Comparison of ENCODE assay signal across 1 cellular context in the genomic region with DNA sequence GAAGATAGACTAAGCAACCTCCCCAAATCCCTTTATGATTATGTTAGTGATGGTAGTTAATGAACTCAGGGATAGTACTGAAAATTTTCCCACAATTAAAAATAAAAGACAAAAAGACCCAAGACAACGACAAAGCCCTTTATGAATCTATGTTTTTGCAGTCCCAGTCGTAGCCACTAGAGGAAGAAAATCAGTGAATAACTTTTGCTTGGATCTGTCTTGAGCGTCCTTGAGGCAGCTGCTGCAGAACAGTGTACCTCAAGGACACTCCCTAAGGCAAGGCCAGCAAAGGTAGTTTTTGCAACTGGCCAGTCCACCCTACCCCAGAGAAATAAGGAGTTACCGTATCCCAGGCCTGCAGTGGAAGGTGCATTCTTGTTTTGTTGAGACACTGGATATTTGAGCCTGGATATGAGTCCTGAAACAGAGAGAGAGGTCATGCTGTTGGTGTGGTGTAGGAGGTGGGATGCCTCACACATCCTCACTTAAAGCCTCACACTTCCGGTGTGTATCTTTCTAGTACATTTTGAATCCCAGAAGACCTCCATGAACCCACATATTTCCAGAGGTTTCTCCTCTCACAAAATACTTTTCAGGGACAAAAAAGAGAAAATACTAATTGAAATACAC.
TF ChIP-seq lines count a peak whose summit lies in the region.

No MANE protein-coding gene starts in this region.

TF ChIP-seq in SK-N-SH treated with all-trans-retinoic acid at 6 μM for 48 hours, 23 proteins besides CTCF, POLR2A, EP300 and RAD21 (continued from another document):
- TF ChIP-seq, protein P1, sequence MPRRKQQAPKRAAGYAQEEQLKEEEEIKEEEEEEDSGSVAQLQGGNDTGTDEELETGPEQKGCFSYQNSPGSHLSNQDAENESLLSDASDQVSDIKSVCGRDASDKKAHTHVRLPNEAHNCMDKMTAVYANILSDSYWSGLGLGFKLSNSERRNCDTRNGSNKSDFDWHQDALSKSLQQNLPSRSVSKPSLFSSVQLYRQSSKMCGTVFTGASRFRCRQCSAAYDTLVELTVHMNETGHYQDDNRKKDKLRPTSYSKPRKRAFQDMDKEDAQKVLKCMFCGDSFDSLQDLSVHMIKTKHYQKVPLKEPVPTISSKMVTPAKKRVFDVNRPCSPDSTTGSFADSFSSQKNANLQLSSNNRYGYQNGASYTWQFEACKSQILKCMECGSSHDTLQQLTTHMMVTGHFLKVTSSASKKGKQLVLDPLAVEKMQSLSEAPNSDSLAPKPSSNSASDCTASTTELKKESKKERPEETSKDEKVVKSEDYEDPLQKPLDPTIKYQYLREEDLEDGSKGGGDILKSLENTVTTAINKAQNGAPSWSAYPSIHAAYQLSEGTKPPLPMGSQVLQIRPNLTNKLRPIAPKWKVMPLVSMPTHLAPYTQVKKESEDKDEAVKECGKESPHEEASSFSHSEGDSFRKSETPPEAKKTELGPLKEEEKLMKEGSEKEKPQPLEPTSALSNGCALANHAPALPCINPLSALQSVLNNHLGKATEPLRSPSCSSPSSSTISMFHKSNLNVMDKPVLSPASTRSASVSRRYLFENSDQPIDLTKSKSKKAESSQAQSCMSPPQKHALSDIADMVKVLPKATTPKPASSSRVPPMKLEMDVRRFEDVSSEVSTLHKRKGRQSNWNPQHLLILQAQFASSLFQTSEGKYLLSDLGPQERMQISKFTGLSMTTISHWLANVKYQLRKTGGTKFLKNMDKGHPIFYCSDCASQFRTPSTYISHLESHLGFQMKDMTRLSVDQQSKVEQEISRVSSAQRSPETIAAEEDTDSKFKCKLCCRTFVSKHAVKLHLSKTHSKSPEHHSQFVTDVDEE (CRISPR knock-in tag; IDR thresholded peaks at IDR 0.05), result no peak
- TF ChIP-seq RARB (CRISPR knock-in tag; IDR thresholded peaks at IDR 0.05) (no peak), ZFP30 (CRISPR knock-in tag; IDR thresholded peaks at IDR 0.05) (no peak), OSR1 (CRISPR knock-in tag; IDR thresholded peaks at IDR 0.05) (no peak), SNAI2 (CRISPR knock-in tag; IDR thresholded peaks at IDR 0.05) (no peak)
- TF ChIP-seq, protein P2, sequence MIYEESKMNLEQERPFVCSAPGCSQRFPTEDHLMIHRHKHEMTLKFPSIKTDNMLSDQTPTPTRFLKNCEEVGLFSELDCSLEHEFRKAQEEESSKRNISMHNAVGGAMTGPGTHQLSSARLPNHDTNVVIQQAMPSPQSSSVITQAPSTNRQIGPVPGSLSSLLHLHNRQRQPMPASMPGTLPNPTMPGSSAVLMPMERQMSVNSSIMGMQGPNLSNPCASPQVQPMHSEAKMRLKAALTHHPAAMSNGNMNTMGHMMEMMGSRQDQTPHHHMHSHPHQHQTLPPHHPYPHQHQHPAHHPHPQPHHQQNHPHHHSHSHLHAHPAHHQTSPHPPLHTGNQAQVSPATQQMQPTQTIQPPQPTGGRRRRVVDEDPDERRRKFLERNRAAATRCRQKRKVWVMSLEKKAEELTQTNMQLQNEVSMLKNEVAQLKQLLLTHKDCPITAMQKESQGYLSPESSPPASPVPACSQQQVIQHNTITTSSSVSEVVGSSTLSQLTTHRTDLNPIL (CRISPR knock-in tag; IDR thresholded peaks at IDR 0.05; ENCODE audit: low read depth), result no peak
